1 cellular context compared by ENCODE assay signal in genomic region chr20:34390769-34391447, GRCh38.
TF ChIP-seq lines count a peak whose summit lies in the region.

No MANE protein-coding gene starts in this region.

TF ChIP-seq in HEK293, 187 proteins besides CTCF, POLR2A, EP300 and RAD21 (continued from another document):
- TF ChIP-seq, protein P1, sequence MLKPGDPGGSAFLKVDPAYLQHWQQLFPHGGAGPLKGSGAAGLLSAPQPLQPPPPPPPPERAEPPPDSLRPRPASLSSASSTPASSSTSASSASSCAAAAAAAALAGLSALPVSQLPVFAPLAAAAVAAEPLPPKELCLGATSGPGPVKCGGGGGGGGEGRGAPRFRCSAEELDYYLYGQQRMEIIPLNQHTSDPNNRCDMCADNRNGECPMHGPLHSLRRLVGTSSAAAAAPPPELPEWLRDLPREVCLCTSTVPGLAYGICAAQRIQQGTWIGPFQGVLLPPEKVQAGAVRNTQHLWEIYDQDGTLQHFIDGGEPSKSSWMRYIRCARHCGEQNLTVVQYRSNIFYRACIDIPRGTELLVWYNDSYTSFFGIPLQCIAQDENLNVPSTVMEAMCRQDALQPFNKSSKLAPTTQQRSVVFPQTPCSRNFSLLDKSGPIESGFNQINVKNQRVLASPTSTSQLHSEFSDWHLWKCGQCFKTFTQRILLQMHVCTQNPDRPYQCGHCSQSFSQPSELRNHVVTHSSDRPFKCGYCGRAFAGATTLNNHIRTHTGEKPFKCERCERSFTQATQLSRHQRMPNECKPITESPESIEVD (tag by site-specific recombination; IDR thresholded peaks at IDR 0.05): peak; percentile 84
- no peak for TF ChIP-seq ZNF121 (tag by site-specific recombination; IDR thresholded peaks at IDR 0.05)
- TF ChIP-seq ZNF2 (tag by site-specific recombination; IDR thresholded peaks at IDR 0.05): no peak
- peak; percentile 93 for TF ChIP-seq ZEB2 (tag by site-specific recombination; IDR thresholded peaks at IDR 0.05)
- peak; percentile 11; the same call in 1 of the 2 replicates for TF ChIP-seq ZNF391 (tag by site-specific recombination; IDR thresholded peaks at IDR 0.05; ENCODE audit: borderline replicate concordance, low read depth)
- TF ChIP-seq ZNF639 (tag by site-specific recombination; IDR thresholded peaks at IDR 0.05): peak; percentile 49; the same call in 1 of the 2 replicates
- 0 out of 2 replicates have a peak, but pooled peaks have one; percentile 8 for TF ChIP-seq ATF2 (tag by site-specific recombination; IDR thresholded peaks at IDR 0.05; ENCODE audit: low read depth)
- TF ChIP-seq ZFP41 (tag by site-specific recombination; IDR thresholded peaks at IDR 0.05; ENCODE audit: borderline replicate concordance): no peak
- TF ChIP-seq, protein P2, sequence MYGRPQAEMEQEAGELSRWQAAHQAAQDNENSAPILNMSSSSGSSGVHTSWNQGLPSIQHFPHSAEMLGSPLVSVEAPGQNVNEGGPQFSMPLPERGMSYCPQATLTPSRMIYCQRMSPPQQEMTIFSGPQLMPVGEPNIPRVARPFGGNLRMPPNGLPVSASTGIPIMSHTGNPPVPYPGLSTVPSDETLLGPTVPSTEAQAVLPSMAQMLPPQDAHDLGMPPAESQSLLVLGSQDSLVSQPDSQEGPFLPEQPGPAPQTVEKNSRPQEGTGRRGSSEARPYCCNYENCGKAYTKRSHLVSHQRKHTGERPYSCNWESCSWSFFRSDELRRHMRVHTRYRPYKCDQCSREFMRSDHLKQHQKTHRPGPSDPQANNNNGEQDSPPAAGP (tag by site-specific recombination; IDR thresholded peaks at IDR 0.05): 0 out of 2 replicates have a peak, but pooled peaks have one; percentile 30
- TF ChIP-seq ZNF248 (tag by site-specific recombination; IDR thresholded peaks at IDR 0.05): no peak
- TF ChIP-seq ZNF302 (tag by site-specific recombination; IDR thresholded peaks at IDR 0.05; ENCODE audit: low read depth): no peak
- TF ChIP-seq ZNF394 (tag by site-specific recombination; IDR thresholded peaks at IDR 0.05; ENCODE audit: borderline replicate concordance): peak; percentile 58; the same call in 1 of the 2 replicates
- 0 out of 2 replicates have a peak, but pooled peaks have one; percentile 17 for TF ChIP-seq ZIC2 (tag by site-specific recombination; IDR thresholded peaks at IDR 0.05)
- TF ChIP-seq ZNF629 (tag by site-specific recombination; IDR thresholded peaks at IDR 0.05): peak; percentile 69
- TF ChIP-seq ZBTB7A (tag by site-specific recombination; IDR thresholded peaks at IDR 0.05; ENCODE audit: low read depth): 0 out of 2 replicates have a peak, but pooled peaks have one; percentile 51
- TF ChIP-seq, protein P3, sequence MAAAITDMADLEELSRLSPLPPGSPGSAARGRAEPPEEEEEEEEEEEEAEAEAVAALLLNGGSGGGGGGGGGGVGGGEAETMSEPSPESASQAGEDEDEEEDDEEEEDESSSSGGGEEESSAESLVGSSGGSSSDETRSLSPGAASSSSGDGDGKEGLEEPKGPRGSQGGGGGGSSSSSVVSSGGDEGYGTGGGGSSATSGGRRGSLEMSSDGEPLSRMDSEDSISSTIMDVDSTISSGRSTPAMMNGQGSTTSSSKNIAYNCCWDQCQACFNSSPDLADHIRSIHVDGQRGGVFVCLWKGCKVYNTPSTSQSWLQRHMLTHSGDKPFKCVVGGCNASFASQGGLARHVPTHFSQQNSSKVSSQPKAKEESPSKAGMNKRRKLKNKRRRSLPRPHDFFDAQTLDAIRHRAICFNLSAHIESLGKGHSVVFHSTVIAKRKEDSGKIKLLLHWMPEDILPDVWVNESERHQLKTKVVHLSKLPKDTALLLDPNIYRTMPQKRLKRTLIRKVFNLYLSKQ (tag by site-specific recombination; IDR thresholded peaks at IDR 0.05; ENCODE audit: borderline replicate concordance): no peak
